13 cellular contexts compared by ENCODE assay signal in genomic region chr7:17236161-17236560, GRCh38.
DNase-seq lines count a peak whose midpoint lies in the region; ATAC-seq and TF ChIP-seq lines count a peak whose summit lies in the region.
"Had no signal": no experiment of that assay in that cellular context is flagged by ENCODE, and none has a peak within 500 bp of the region (broad histone marks: within the 10 kb centered on the region; RNA-seq: fewer than 3 reads in every experiment).

No MANE protein-coding gene starts in this region.

- no peaks in the 10 kb centered on the region for H3K9me3 ChIP-seq in Loucy (ENCODE audit: insufficient read depth, low read depth, low read length)

- H3K4me1 Mint-ChIP-seq in activated T-cell treated with anti-CD3 and anti-CD28 coated beads, Interleukin-2, amount 50 U/mL, for 4 hours (ENCODE audit: low read depth), result peaks cover 56% of the 10 kb centered on the region
- peaks cover 36% of the 10 kb centered on the region for H3K4me1 Mint-ChIP-seq in activated naive CD8-positive, alpha-beta T cell treated with anti-CD3 and anti-CD28 coated beads, Interleukin-2, amount 10 ng/mL, durations not matched to agents 7 days and 5 days
- peaks cover 54% of the 10 kb centered on the region for H3K4me1 Mint-ChIP-seq in osteocyte (ENCODE audit: unreplicated experiment)

- no peaks in the 10 kb centered on the region for H3K27me3 Mint-ChIP-seq in activated T-cell treated with anti-CD3 and anti-CD28 coated beads, Interleukin-2, amount 50 U/mL, for 4 hours (ENCODE audit: low read depth)
- no peaks in the 10 kb centered on the region for H3K27me3 Mint-ChIP-seq in activated naive CD8-positive, alpha-beta T cell treated with anti-CD3 and anti-CD28 coated beads, Interleukin-2, amount 10 ng/mL, durations not matched to agents 7 days and 5 days
- no peaks in the 10 kb centered on the region for H3K27me3 Mint-ChIP-seq in osteocyte (ENCODE audit: unreplicated experiment)

- POLR2A ChIA-PET in activated naive CD8-positive, alpha-beta T cell treated with anti-CD3 and anti-CD28 coated beads, Interleukin-2, amount 10 ng/mL, durations not matched to agents 7 days and 5 days (lab: Charles Lee), result interaction anchor here (0.7 to 1.6 kb wide), 4 partner anchors 25 to 63 kb away, joined by 3 to 5 read pairs (median 4); partner anchors contain the start of gene AHR
- POLR2A ChIA-PET in RWPE1 (lab: Yijun Ruan, JAX; ENCODE audit: low non-redundant PET), result no interaction called here

- H3K79me2 ChIP-seq in Loucy (ENCODE audit: insufficient read depth, low read length), result no peaks in the 10 kb centered on the region
- H3K79me2 ChIP-seq: parathyroid adenoma had no signal

- H3K9me2 ChIP-seq in Loucy (replicated peaks; ENCODE audit: low read depth, low read length), result no peaks in the 10 kb centered on the region

- no peaks in the 10 kb centered on the region for H3K36me3 ChIP-seq in Loucy (ENCODE audit: insufficient read depth, low read length)

- peaks cover 7% of the 10 kb centered on the region; the same call in 1 of the 2 replicates for H3F3A ChIP-seq in Loucy (ENCODE audit: low read depth)

- TF ChIP-seq CTCF in Loucy (conservative IDR thresholded peaks at IDR 0.05; ENCODE audit: low read length) (no peak), osteocyte (IDR thresholded peaks at IDR 0.05) (no peak), RWPE1 (conservative IDR thresholded peaks at IDR 0.05; ENCODE audit: low read depth) (no peak)

- CTCF ChIA-PET in RWPE1 (lab: Yijun Ruan, JAX), result interaction anchor here (1.1 kb wide), 1 partner anchor 253 kb away, joined by 3 read pairs; no protein-coding TSS in a partner anchor

- no peaks in the 10 kb centered on the region for H4K20me1 ChIP-seq in Loucy (ENCODE audit: insufficient read depth, low read length, poor library complexity, severe bottlenecking)

- no peak overlapping the region for H3K27ac ChIP-seq in RWPE1
- H3K27ac ChIP-seq: parathyroid adenoma had no signal

- no peak for DNase-seq in activated T-cell treated with anti-CD3 and anti-CD28 coated beads, Interleukin-2, amount 50 U/mL, for 4 hours
- no peak for DNase-seq in activated T-cell treated with anti-CD3 and anti-CD28 coated beads, Interleukin-2, amount 50 U/mL, for 48 hours
- DNase-seq in activated naive CD8-positive, alpha-beta T cell treated with anti-CD3 and anti-CD28 coated beads, Interleukin-2, amount 10 ng/mL, durations not matched to agents 7 days and 5 days, result no peak
- no peak for DNase-seq in osteocyte (ENCODE audit: extremely low spot score, unreplicated experiment)
- no peak for DNase-seq in RWPE1 (ENCODE audit: low spot score)
- DNase-seq in NCI-H526 treated with DMSO at 0.1 percent for 48 hours (lab: John Stamatoyannopoulos, UW), result no peak
- DNase-seq: activated CD4-positive, alpha-beta T cell treated with anti-CD3 and anti-CD28 coated beads, Interleukin-2, amount 50 U/mL, for 4 hours; DMS79 treated with DMSO at 0.1 percent for 48 hours; head of caudate nucleus; NCI-H2107 had no signal

- H3K9ac ChIP-seq in Loucy (ENCODE audit: low read depth, low read length, poor library complexity, severe bottlenecking), result no peak overlapping the region
- H3K9ac ChIP-seq: parathyroid adenoma had no signal

- peaks cover 11% of the 10 kb centered on the region for H3K9me3 Mint-ChIP-seq in activated T-cell treated with anti-CD3 and anti-CD28 coated beads, Interleukin-2, amount 50 U/mL, for 4 hours
- peaks cover 17% of the 10 kb centered on the region for H3K9me3 Mint-ChIP-seq in activated naive CD8-positive, alpha-beta T cell treated with anti-CD3 and anti-CD28 coated beads, Interleukin-2, amount 10 ng/mL, durations not matched to agents 7 days and 5 days
- H3K9me3 Mint-ChIP-seq in osteocyte (ENCODE audit: unreplicated experiment), result peaks cover 3% of the 10 kb centered on the region

- ATAC-seq in activated T-cell treated with anti-CD3 and anti-CD28 coated beads, Interleukin-2, amount 50 U/mL, for 4 hours, result no peak
- ATAC-seq in activated naive CD8-positive, alpha-beta T cell treated with anti-CD3 and anti-CD28 coated beads, Interleukin-2, amount 10 ng/mL, durations not matched to agents 7 days and 5 days (ENCODE audit: low read depth), result no peak
- ATAC-seq in GM18867 (IDR thresholded peaks at IDR 0.05; ENCODE audit: unreplicated experiment), result no peak

- no peaks in the 10 kb centered on the region for H3K27me3 ChIP-seq in Loucy (ENCODE audit: insufficient read depth, low read length, poor library complexity, severe bottlenecking)

- H3K4me3 ChIP-seq in Loucy (ENCODE audit: low read length, poor library complexity, severe bottlenecking), result no peak overlapping the region

- H3K36me3 Mint-ChIP-seq in activated T-cell treated with anti-CD3 and anti-CD28 coated beads, Interleukin-2, amount 50 U/mL, for 4 hours (ENCODE audit: insufficient read depth), result peaks cover 7% of the 10 kb centered on the region
- peaks cover 23% of the 10 kb centered on the region for H3K36me3 Mint-ChIP-seq in activated naive CD8-positive, alpha-beta T cell treated with anti-CD3 and anti-CD28 coated beads, Interleukin-2, amount 10 ng/mL, durations not matched to agents 7 days and 5 days
- no peaks in the 10 kb centered on the region for H3K36me3 Mint-ChIP-seq in osteocyte (ENCODE audit: unreplicated experiment)

- H2AFZ ChIP-seq in Loucy (ENCODE audit: low read length), result 0 out of 2 replicates have a peak overlapping the region, but pooled peaks have one; percentile 22
- H2AFZ ChIP-seq: parathyroid adenoma had no signal

- H3K4me2 ChIP-seq in Loucy (ENCODE audit: low read depth, low read length, poor library complexity, severe bottlenecking), result no peak overlapping the region

- H3K4me3 Mint-ChIP-seq in activated T-cell treated with anti-CD3 and anti-CD28 coated beads, Interleukin-2, amount 50 U/mL, for 4 hours, result peak overlapping the region; percentile 4
- peak overlapping the region; percentile 43 for H3K4me3 Mint-ChIP-seq in activated naive CD8-positive, alpha-beta T cell treated with anti-CD3 and anti-CD28 coated beads, Interleukin-2, amount 10 ng/mL, durations not matched to agents 7 days and 5 days
- no peak overlapping the region for H3K4me3 Mint-ChIP-seq in osteocyte (ENCODE audit: unreplicated experiment)

- peak overlapping the region; percentile 96 for H3K27ac Mint-ChIP-seq in activated naive CD8-positive, alpha-beta T cell treated with anti-CD3 and anti-CD28 coated beads, Interleukin-2, amount 10 ng/mL, durations not matched to agents 7 days and 5 days
- peak overlapping the region; percentile 29 for H3K27ac Mint-ChIP-seq in osteocyte (ENCODE audit: unreplicated experiment)

- peaks cover 54% of the 10 kb centered on the region for H3K4me1 ChIP-seq in Loucy (ENCODE audit: insufficient read depth, low read length, poor library complexity, severe bottlenecking)
- H3K4me1 ChIP-seq: parathyroid adenoma had no signal
